In genomic region chr13:30308548-30308947, GRCh38 we compare ENCODE assay signal across 1 cellular context.
TF ChIP-seq lines count a peak whose summit lies in the region.

No MANE protein-coding gene starts in this region.

TF ChIP-seq in K562, 482 proteins besides CTCF, POLR2A, EP300 and RAD21 (continued from another document and continues in another):
- TF ChIP-seq RNF219 (CRISPR knock-in tag; IDR thresholded peaks at IDR 0.05) (no peak), TCF7L2 (IDR thresholded peaks at IDR 0.05; ENCODE audit: low read depth, low read length) (no peak), CHAMP1 (IDR thresholded peaks at IDR 0.05) (peak; percentile 76; the same call in 1 of the 2 replicates), ETV5 (CRISPR knock-in tag; IDR thresholded peaks at IDR 0.05; ENCODE audit: low read depth) (no peak), LEF1 (IDR thresholded peaks at IDR 0.05) (no peak), RCOR1 (IDR thresholded peaks at IDR 0.05; ENCODE audit: borderline replicate concordance in 1 of 2, low read depth in 2 of 2, low read length in 2 of 2) (peak in 1 of 2 experiments; percentile 66; a peak in 2 of 4 replicates), SMC3 (conservative IDR thresholded peaks at IDR 0.05; ENCODE audit: insufficient read depth, low read depth, low read length) (no peak), CBFA2T3 (IDR thresholded peaks at IDR 0.05) (peak; percentile 20; the same call in 1 of the 2 replicates), MXD1 (CRISPR knock-in tag; IDR thresholded peaks at IDR 0.05; ENCODE audit: borderline replicate concordance, poor library complexity, severe bottlenecking) (no peak), ZNF184 (CRISPR knock-in tag; IDR thresholded peaks at IDR 0.05) (no peak), ZNF324 (CRISPR knock-in tag; IDR thresholded peaks at IDR 0.05) (no peak), NCOA6 (IDR thresholded peaks at IDR 0.05) (no peak), THAP7 (CRISPR knock-in tag; IDR thresholded peaks at IDR 0.05) (no peak), ZNF699 (CRISPR knock-in tag; IDR thresholded peaks at IDR 0.05; ENCODE audit: insufficient replicate concordance) (no peak), TCF3 (CRISPR knock-in tag; IDR thresholded peaks at IDR 0.05) (no peak), MEF2D (tag; conservative IDR thresholded peaks at IDR 0.05; ENCODE audit: low read depth) (no peak), PYGO2 (tag; IDR thresholded peaks at IDR 0.05) (no peak), THRA (IDR thresholded peaks at IDR 0.05) (no peak), HDAC1 (IDR thresholded peaks at IDR 0.05) (no peak), ZSCAN29 (IDR thresholded peaks at IDR 0.05) (no peak), ZNF316 (IDR thresholded peaks at IDR 0.05) (peak; percentile 99), MAFG (tag; conservative IDR thresholded peaks at IDR 0.05) (peak; percentile 99), HOXB6 (CRISPR knock-in tag; IDR thresholded peaks at IDR 0.05; ENCODE audit: borderline replicate concordance) (no peak), LCOR (CRISPR knock-in tag; IDR thresholded peaks at IDR 0.05) (no peak), ZNF212 (CRISPR knock-in tag; IDR thresholded peaks at IDR 0.05) (no peak), ZSCAN32 (CRISPR knock-in tag; IDR thresholded peaks at IDR 0.05) (no peak), ETS2 (tag; IDR thresholded peaks at IDR 0.05; ENCODE audit: borderline replicate concordance, poor library complexity, severe bottlenecking) (no peak), ZNF232 (CRISPR knock-in tag; IDR thresholded peaks at IDR 0.05) (no peak), ARHGAP35 (IDR thresholded peaks at IDR 0.05; ENCODE audit: partially characterized antibody) (no peak), PCBP2 (IDR thresholded peaks at IDR 0.05; ENCODE audit: low read depth, low read length, poor library complexity, severe bottlenecking) (no peak), ZBTB11 (CRISPR knock-in tag; IDR thresholded peaks at IDR 0.05) (no peak), VEZF1 (CRISPR knock-in tag; IDR thresholded peaks at IDR 0.05) (peak; percentile 40), SRSF1 (IDR thresholded peaks at IDR 0.05; ENCODE audit: low read depth, low read length) (no peak), CEBPG (CRISPR knock-in tag; IDR thresholded peaks at IDR 0.05) (no peak), CEBPG (tag; conservative IDR thresholded peaks at IDR 0.05 in 1 of 2, IDR thresholded peaks at IDR 0.05 in 1 of 2) (peak in 1 of 2 experiments; percentile 41; a peak in 2 of 4 replicates), ZNF124 (CRISPR knock-in tag; IDR thresholded peaks at IDR 0.05) (no peak), ZNF668 (CRISPR knock-in tag; IDR thresholded peaks at IDR 0.05) (no peak), SUPT5H (IDR thresholded peaks at IDR 0.05) (no peak), MCM3 (IDR thresholded peaks at IDR 0.05) (no peak), ZNF311 (CRISPR knock-in tag; IDR thresholded peaks at IDR 0.05) (no peak), OTX1 (CRISPR knock-in tag; IDR thresholded peaks at IDR 0.05) (no peak), SIRT6 (IDR thresholded peaks at IDR 0.05; ENCODE audit: low read depth, low read length) (no peak), DNMT1 (IDR thresholded peaks at IDR 0.05) (no peak), RFX5 (IDR thresholded peaks at IDR 0.05; ENCODE audit: low read depth, low read length) (no peak), HDAC2 (IDR thresholded peaks at IDR 0.05) (peak; percentile 39; the same call in 1 of the 2 replicates), GATAD2A (IDR thresholded peaks at IDR 0.05) (no peak), XRCC3 (IDR thresholded peaks at IDR 0.05) (no peak), CEBPZ (IDR thresholded peaks at IDR 0.05; ENCODE audit: borderline replicate concordance, low read depth, low read length) (no peak), ZNF717 (CRISPR knock-in tag; IDR thresholded peaks at IDR 0.05) (no peak), ZBTB33 (CRISPR knock-in tag; IDR thresholded peaks at IDR 0.05) (no peak), ZNF764 (CRISPR knock-in tag; IDR thresholded peaks at IDR 0.05; ENCODE audit: low read depth) (no peak), EGR1 (conservative IDR thresholded peaks at IDR 0.05) (no peak), ZNF586 (CRISPR knock-in tag; conservative IDR thresholded peaks at IDR 0.05) (no peak)
